Comparison of ENCODE assay signal across 9 cellular contexts in genomic region chr12:93778306-93778705, GRCh38.
A peak's percentile ranks its signal among the peaks of the same experiment; 100 is the strongest.
DNase-seq lines count a peak whose midpoint lies in the region; FAIRE-seq and TF ChIP-seq lines count a peak whose summit lies in the region.
"Had no signal": no experiment of that assay in that cellular context is flagged by ENCODE, and none has a peak within 500 bp of the region (broad histone marks: within the 10 kb centered on the region; RNA-seq: fewer than 3 reads in every experiment).

No MANE protein-coding gene starts in this region.

- intact Hi-C loops in activated CD4-positive, alpha-beta memory T cell treated with anti-CD3 and anti-CD28 coated beads for 36 hours (cut with micrococcal nuclease) = no loop called here

- no peak overlapping the region for H3K27ac ChIP-seq in small intestine (ENCODE audit: low read depth in 1 of 2, low read length in 1 of 2)

- no peak overlapping the region for H3K4me3 Mint-ChIP-seq in activated CD4-positive, alpha-beta memory T cell treated with anti-CD3 and anti-CD28 coated beads for 36 hours

- no peaks in the 10 kb centered on the region for H3K27me3 ChIP-seq in bronchial epithelial cell (ENCODE audit: control insufficient read depth, insufficient read depth, low read length)
- no peaks in the 10 kb centered on the region for H3K27me3 ChIP-seq in small intestine (ENCODE audit: control insufficient read depth in 2 of 2, insufficient read depth in 2 of 2, low read length in 2 of 2)

- FAIRE-seq in bronchial epithelial cell (lab: Jason Lieb, UNC) (no peak), islet of Langerhans (lab: Jason Lieb, UNC) (peak; percentile 55), small intestine (lab: Jason Lieb, UNC) (no peak)

- CTCF ChIA-PET in activated CD4-positive, alpha-beta memory T cell treated with anti-CD3 and anti-CD28 coated beads for 36 hours (lab: Charles Lee) = no interaction called here

- no peaks in the 10 kb centered on the region for H3K27me3 Mint-ChIP-seq in activated CD4-positive, alpha-beta memory T cell treated with anti-CD3 and anti-CD28 coated beads for 36 hours

- H3K9me3 Mint-ChIP-seq in activated CD4-positive, alpha-beta memory T cell treated with anti-CD3 and anti-CD28 coated beads for 36 hours = peaks cover 6% of the 10 kb centered on the region

- peaks cover 44% of the 10 kb centered on the region for H3K4me1 Mint-ChIP-seq in activated CD4-positive, alpha-beta memory T cell treated with anti-CD3 and anti-CD28 coated beads for 36 hours (ENCODE audit: low read depth)

- no peak overlapping the region for H3K4me3 ChIP-seq in bronchial epithelial cell (ENCODE audit: low read depth, low read length)
- no peak overlapping the region for H3K4me3 ChIP-seq in small intestine (ENCODE audit: low read depth in 1 of 2, low read length in 2 of 2)

- H3K9me3 ChIP-seq in small intestine (ENCODE audit: control insufficient read depth, low read depth) = no peaks in the 10 kb centered on the region

- 49 to 87% (median 71%) methylated on average over 5 of the region's 5 CpGs for WGBS in small intestine, 3 donors

- POLR2A ChIA-PET in activated CD4-positive, alpha-beta memory T cell treated with anti-CD3 and anti-CD28 coated beads for 36 hours (lab: Charles Lee) = no interaction called here

- H3K4me1 ChIP-seq in small intestine (ENCODE audit: control insufficient read depth in 2 of 2, insufficient read depth in 1 of 2, low read depth in 1 of 2, low read length in 1 of 2) = peaks cover 0 to 2% of the 10 kb centered on the region in 2 donors

- peaks cover 14% of the 10 kb centered on the region for H3K36me3 Mint-ChIP-seq in activated CD4-positive, alpha-beta memory T cell treated with anti-CD3 and anti-CD28 coated beads for 36 hours

- no peak for TF ChIP-seq CTCF in bronchial epithelial cell (IDR thresholded peaks at IDR 0.05; ENCODE audit: insufficient read depth, low read length, severe bottlenecking)

- DNase-seq in HCEC 1CT = peak; percentile 93
- peak; percentile 44 for DNase-seq in bronchial epithelial cell (ENCODE audit: low read depth)
- peak; percentile 91 for DNase-seq in stromal cell of bone marrow (ENCODE audit: low read depth)
- no peak for DNase-seq in activated CD4-positive, alpha-beta memory T cell treated with anti-CD3 and anti-CD28 coated beads for 36 hours
- DNase-seq in NCI-H1048 (lab: John Stamatoyannopoulos, UW) = no peak
- no peak for DNase-seq in small intestine
- no peak for DNase-seq in NCI-H2081 treated with DMSO at 0.1 percent for 48 hours (lab: John Stamatoyannopoulos, UW)
- DNase-seq: Kasumi-1 had no signal

- H3K27ac Mint-ChIP-seq in activated CD4-positive, alpha-beta memory T cell treated with anti-CD3 and anti-CD28 coated beads for 36 hours = no peak overlapping the region

- H3K36me3 ChIP-seq in bronchial epithelial cell (ENCODE audit: control insufficient read depth, insufficient read depth, low read length) (no peaks in the 10 kb centered on the region), small intestine (ENCODE audit: control insufficient read depth in 2 of 2, insufficient read depth in 2 of 2, low read length in 2 of 2) (no peaks in the 10 kb centered on the region)

Comparison
In these comparisons a context has a peak if more than half of its experiments do, and no peak if none do; other contexts are left out.
1. DNase-seq: peak in HCEC 1CT (single experiment), bronchial epithelial cell (single experiment) and stromal cell of bone marrow (single experiment); none in activated CD4-positive, alpha-beta memory T cell treated with anti-CD3 and anti-CD28 coated beads for 36 hours (single experiment), NCI-H1048 (single experiment), small intestine (single experiment) and NCI-H2081 treated with DMSO at 0.1 percent for 48 hours (single experiment).